ENCODE assay signal across 23 cellular contexts in the genomic region with DNA sequence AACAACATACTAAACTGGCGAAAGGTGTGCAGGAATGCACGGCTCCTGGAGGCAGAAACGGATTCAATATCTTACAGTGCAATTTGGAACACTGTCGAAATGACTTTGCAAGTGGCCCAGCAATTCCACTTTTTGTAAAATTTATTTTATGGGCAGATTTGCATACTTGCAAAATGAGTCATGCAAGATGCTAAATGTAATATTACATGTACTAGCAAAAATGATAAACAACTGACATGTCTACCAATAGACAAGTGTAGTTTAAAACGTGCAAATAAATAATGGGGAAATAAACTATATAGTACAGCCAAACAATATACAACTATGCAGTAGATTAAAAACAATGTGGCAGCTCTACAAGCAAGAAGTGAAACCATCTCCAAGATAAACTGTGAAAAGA.
DNase-seq lines count a peak whose midpoint lies in the region; ATAC-seq and TF ChIP-seq lines count a peak whose summit lies in the region.
"Had no signal": no experiment of that assay in that cellular context is flagged by ENCODE, and none has a peak within 500 bp of the region (broad histone marks: within the 10 kb centered on the region; RNA-seq: fewer than 3 reads in every experiment).

No MANE protein-coding gene starts in this region.

- no TSS peak for BruUV-seq in IMR-90 (replicated peaks; lab: Mats Ljungman, UMichigan)

- H2AFZ ChIP-seq in IMR-90 (replicated peaks; ENCODE audit: low read length, poor library complexity), result no peak overlapping the region

- no peak for TF ChIP-seq RAD21 in IMR-90 (IDR thresholded peaks at IDR 0.05; ENCODE audit: low read length)

- peaks cover 4 to 5% of the 10 kb centered on the region in 2 experiments; a peak in 3 of 4 replicates for H3K79me1 ChIP-seq in IMR-90 (ENCODE audit: low read depth in 1 of 2, low read length in 2 of 2)

- H3K27me3 ChIP-seq in IMR-90 (ENCODE audit: control insufficient read depth, insufficient read depth, low read length), result no peaks in the 10 kb centered on the region
- H3K27me3 ChIP-seq: body of pancreas, heart left ventricle had no signal

- H3K9me1 ChIP-seq in IMR-90 (ENCODE audit: insufficient read depth, low read length), result no peaks in the 10 kb centered on the region

- H2BK20ac ChIP-seq in IMR-90 (ENCODE audit: low read depth, low read length), result no peak overlapping the region

- H4K91ac ChIP-seq in IMR-90 (ENCODE audit: insufficient read depth, low read depth, low read length), result no peak overlapping the region

- no peak overlapping the region for H3K4ac ChIP-seq in IMR-90 (ENCODE audit: low read depth, low read length)

- H3K23ac ChIP-seq in IMR-90 (ENCODE audit: low read depth, low read length), result no peak overlapping the region

- POLR2A ChIA-PET in IMR-90 (lab: Charles Lee; ENCODE audit: unreplicated experiment), result no interaction called here

- intact Hi-C loops in IMR-90 (cut with micrococcal nuclease), result no loop called here

- H3K27ac ChIP-seq in IMR-90 (ENCODE audit: insufficient read depth, low read length), result no peak overlapping the region
- H3K27ac ChIP-seq: body of pancreas, epithelial cell of prostate, heart left ventricle, left ventricle myocardium inferior had no signal

- no peak overlapping the region for H4K5ac ChIP-seq in IMR-90 (ENCODE audit: low read depth, low read length)

- H2BK120ac ChIP-seq in IMR-90 (ENCODE audit: low read depth, low read length), result no peak overlapping the region

- TF ChIP-seq CTCF in IMR-90 (conservative IDR thresholded peaks at IDR 0.05; ENCODE audit: low read depth, low read length), result no peak
- no peak for TF ChIP-seq CTCF in cardiac fibroblast (IDR thresholded peaks at IDR 0.05; ENCODE audit: low read depth, low read length)

- peaks cover 2% of the 10 kb centered on the region for H3K4me1 ChIP-seq in IMR-90 (ENCODE audit: control insufficient read depth, insufficient read depth, low read length)
- H3K4me1 ChIP-seq: heart left ventricle had no signal

- peak overlapping the region; percentile 81 for H3K4me2 ChIP-seq in IMR-90 (ENCODE audit: low read depth, low read length)

- no peak overlapping the region for H2AK5ac ChIP-seq in IMR-90 (ENCODE audit: low read depth, low read length)

- peak; percentile 90 for ATAC-seq in IMR-90 (ENCODE audit: low read depth)
- ATAC-seq in GM18498 (IDR thresholded peaks at IDR 0.05; ENCODE audit: unreplicated experiment), result no peak
- ATAC-seq in HG03469 (IDR thresholded peaks at IDR 0.05; ENCODE audit: unreplicated experiment), result no peak
- ATAC-seq: activated naive CD4-positive, alpha-beta T cell treated with anti-CD3 and anti-CD28 coated beads, Interleukin-2, amount 50 U/mL, for 72 hours; activated T-cell treated with anti-CD3 and anti-CD28 coated beads, Interleukin-2, amount 50 U/mL, for 72 hours; body of pancreas; CD8-positive, alpha-beta T cell; heart left ventricle had no signal

- peak overlapping the region; percentile 36 for H2BK5ac ChIP-seq in IMR-90 (ENCODE audit: low read depth, low read length, poor library complexity, severe bottlenecking)

- no peak overlapping the region for H2BK15ac ChIP-seq in IMR-90 (ENCODE audit: low read depth, low read length)

- no peaks in the 10 kb centered on the region for H3K36me3 ChIP-seq in IMR-90 (ENCODE audit: control insufficient read depth, insufficient read depth, low read length)
- H3K36me3 ChIP-seq: left ventricle myocardium inferior had no signal

- H3K14ac ChIP-seq in IMR-90 (replicated peaks; ENCODE audit: low read depth, low read length), result no peak overlapping the region

- no peak overlapping the region for H3K18ac ChIP-seq in IMR-90 (ENCODE audit: low read depth, low read length)

- TF ChIP-seq POLR2A in IMR-90 (IDR thresholded peaks at IDR 0.05; ENCODE audit: low read depth, low read length), result no peak

- no peaks in the 10 kb centered on the region for H3K9me3 ChIP-seq in IMR-90 (ENCODE audit: control insufficient read depth, insufficient read depth, low read length)
- H3K9me3 ChIP-seq: body of pancreas, heart left ventricle, left ventricle myocardium inferior had no signal

- CTCF ChIA-PET in IMR-90 (lab: Yijun Ruan, JAX), result no interaction called here

- H4K20me1 ChIP-seq in IMR-90 (ENCODE audit: insufficient read depth, low read length), result no peaks in the 10 kb centered on the region

- H2AK9ac ChIP-seq in IMR-90 (replicated peaks; ENCODE audit: low read depth, low read length, poor library complexity), result no peak overlapping the region

- in situ Hi-C loops in IMR-90 (cut with MboI; ENCODE audit: low sequenced_read_pairs), result no loop called here

- H3K4me3 ChIP-seq in IMR-90 (ENCODE audit: insufficient read depth, low read depth, low read length) (no peak overlapping the region), cardiac fibroblast (replicated peaks in 1 of 2; ENCODE audit: low read depth in 2 of 2, low read length in 2 of 2) (no peak overlapping the region)
- H3K4me3 ChIP-seq: body of pancreas, heart left ventricle, left ventricle myocardium inferior had no signal

- H3K9ac ChIP-seq in IMR-90 (ENCODE audit: low read depth, low read length), result no peak overlapping the region

- dilution Hi-C loops in IMR-90 (cut with HindIII; ENCODE audit: low sequenced_read_pairs, unreplicated experiment), result no loop called here

- H3K56ac ChIP-seq in IMR-90 (ENCODE audit: extremely low read depth, insufficient read depth, low read length), result no peak overlapping the region

- H4K8ac ChIP-seq in IMR-90 (ENCODE audit: low read depth in 2 of 2, low read length in 2 of 2), result no peak overlapping the region

- WGBS in IMR-90 (ENCODE audit: extremely low coverage in 2 of 2, insufficient read length in 1 of 2), 2 experiments, result 83% methylated on average over 1 of the region's 5 CpGs; no CpG with 5 or more reads in 1 of the 2 experiments

- peak; percentile 62 for DNase-seq in EH (ENCODE audit: low read depth)
- peak; percentile 71 for DNase-seq in IMR-90
- DNase-seq in cardiac fibroblast (ENCODE audit: low read depth in 2 of 2), result peak; percentile 35 to 53
- peak; percentile 65 for DNase-seq in iris pigment epithelial cell (ENCODE audit: low read depth)
- no peak for DNase-seq in AG08396 (ENCODE audit: low spot score)
- no peak for DNase-seq in NCI-H524 (lab: John Stamatoyannopoulos, UW)
- DNase-seq: activated T-cell treated with anti-CD3 and anti-CD28 coated beads, Interleukin-2, amount 50 U/mL, for 72 hours; body of pancreas; CD8-positive, alpha-beta T cell; DMS153; heart left ventricle; Karpas-422; left ventricle myocardium inferior; NCI-H1105; NCI-H2081; NCI-H510A; RPMI8226; small intestine; stimulated activated naive CD4-positive, alpha-beta T cell treated with Interleukin-2 at 50 U/mL for 16 hours had no signal

TF ChIP-seq in IMR-90, 13 proteins besides CTCF, POLR2A, EP300 and RAD21:
- TF ChIP-seq CHD1 (IDR thresholded peaks at IDR 0.05; ENCODE audit: low read depth, low read length) (no peak), MAZ (IDR thresholded peaks at IDR 0.05; ENCODE audit: borderline replicate concordance, low read depth, low read length) (no peak), NFE2L2 (IDR thresholded peaks at IDR 0.05; ENCODE audit: low read depth, low read length) (no peak), MXI1 (IDR thresholded peaks at IDR 0.05; ENCODE audit: borderline replicate concordance, low read depth, low read length) (no peak), CEBPB (IDR thresholded peaks at IDR 0.05; ENCODE audit: low read depth, low read length) (no peak), FOS (IDR thresholded peaks at IDR 0.05; ENCODE audit: low read depth, low read length) (peak; percentile 45; the same call in 1 of the 2 replicates), BHLHE40 (IDR thresholded peaks at IDR 0.05; ENCODE audit: low read depth, low read length) (peak; percentile 36; the same call in 1 of the 2 replicates), RCOR1 (IDR thresholded peaks at IDR 0.05; ENCODE audit: insufficient replicate concordance, low read length) (no peak), RFX5 (IDR thresholded peaks at IDR 0.05; ENCODE audit: low read depth, low read length) (no peak), SMC3 (IDR thresholded peaks at IDR 0.05; ENCODE audit: low read depth, low read length) (no peak), MAFK (IDR thresholded peaks at IDR 0.05; ENCODE audit: low read depth, low read length) (peak; percentile 41; the same call in 1 of the 2 replicates)
- TF ChIP-seq, protein P1, sequence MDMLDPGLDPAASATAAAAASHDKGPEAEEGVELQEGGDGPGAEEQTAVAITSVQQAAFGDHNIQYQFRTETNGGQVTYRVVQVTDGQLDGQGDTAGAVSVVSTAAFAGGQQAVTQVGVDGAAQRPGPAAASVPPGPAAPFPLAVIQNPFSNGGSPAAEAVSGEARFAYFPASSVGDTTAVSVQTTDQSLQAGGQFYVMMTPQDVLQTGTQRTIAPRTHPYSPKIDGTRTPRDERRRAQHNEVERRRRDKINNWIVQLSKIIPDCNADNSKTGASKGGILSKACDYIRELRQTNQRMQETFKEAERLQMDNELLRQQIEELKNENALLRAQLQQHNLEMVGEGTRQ (IDR thresholded peaks at IDR 0.05; ENCODE audit: low read depth, low read length), result no peak
- TF ChIP-seq, protein P2, sequence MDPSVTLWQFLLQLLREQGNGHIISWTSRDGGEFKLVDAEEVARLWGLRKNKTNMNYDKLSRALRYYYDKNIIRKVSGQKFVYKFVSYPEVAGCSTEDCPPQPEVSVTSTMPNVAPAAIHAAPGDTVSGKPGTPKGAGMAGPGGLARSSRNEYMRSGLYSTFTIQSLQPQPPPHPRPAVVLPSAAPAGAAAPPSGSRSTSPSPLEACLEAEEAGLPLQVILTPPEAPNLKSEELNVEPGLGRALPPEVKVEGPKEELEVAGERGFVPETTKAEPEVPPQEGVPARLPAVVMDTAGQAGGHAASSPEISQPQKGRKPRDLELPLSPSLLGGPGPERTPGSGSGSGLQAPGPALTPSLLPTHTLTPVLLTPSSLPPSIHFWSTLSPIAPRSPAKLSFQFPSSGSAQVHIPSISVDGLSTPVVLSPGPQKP (IDR thresholded peaks at IDR 0.05; ENCODE audit: borderline replicate concordance, low read depth, low read length), result no peak

Comparison
In these comparisons a context has a peak if more than half of its experiments do, and no peak if none do; other contexts are left out.
1. DNase-seq: peak in EH (single experiment), IMR-90 (single experiment), cardiac fibroblast (2 of 2) and iris pigment epithelial cell (single experiment); none in AG08396 (single experiment) and NCI-H524 (0 of 2).